Comparison of ENCODE assay signal across 8 cellular contexts in genomic region chr6:38493929-38494547, GRCh38.
DNase-seq lines count a peak whose midpoint lies in the region; ATAC-seq and TF ChIP-seq lines count a peak whose summit lies in the region.

No MANE protein-coding gene starts in this region.

- ATAC-seq in stimulated activated naive CD8-positive, alpha-beta T cell treated with anti-CD3 and anti-CD28 coated beads, Interleukin-15, amount 100 ng/mL, for 72 hours: no peak
- ATAC-seq in GM21526 (IDR thresholded peaks at IDR 0.05; ENCODE audit: low FRiP score, unreplicated experiment): no peak

- H3K4me1 ChIP-seq in HAP-1 (peaks cover 7% of the 10 kb centered on the region), OCI-LY1 (ENCODE audit: insufficient read depth, low read length, severe bottlenecking) (no peaks in the 10 kb centered on the region)

- no peak overlapping the region for H3K27ac Mint-ChIP-seq in stimulated activated naive CD8-positive, alpha-beta T cell treated with anti-CD3 and anti-CD28 coated beads, Interleukin-15, amount 100 ng/mL, for 72 hours

- no peaks in the 10 kb centered on the region for H3K27me3 Mint-ChIP-seq in stimulated activated naive CD8-positive, alpha-beta T cell treated with anti-CD3 and anti-CD28 coated beads, Interleukin-15, amount 100 ng/mL, for 72 hours

- H4K20me1 ChIP-seq in OCI-LY1 (ENCODE audit: insufficient read depth, low read length) (no peaks in the 10 kb centered on the region), neural cell (ENCODE audit: insufficient read depth) (no peaks in the 10 kb centered on the region)

- no peak overlapping the region for H3K4me3 Mint-ChIP-seq in stimulated activated naive CD8-positive, alpha-beta T cell treated with anti-CD3 and anti-CD28 coated beads, Interleukin-15, amount 100 ng/mL, for 72 hours

- no peak for TF ChIP-seq EP300 in neural cell (conservative IDR thresholded peaks at IDR 0.05; ENCODE audit: poor library complexity, severe bottlenecking)

- in situ Hi-C loops in HAP-1 (cut with MboI; ENCODE audit: low sequenced_read_pairs): no loop called here

- peak; percentile 98 for TF ChIP-seq RAD21 in neural cell (conservative IDR thresholded peaks at IDR 0.05)

- H3K9me2 ChIP-seq in OCI-LY1 (ENCODE audit: low read depth, low read length) (no peaks in the 10 kb centered on the region), neural cell (ENCODE audit: insufficient read depth, low read length) (no peaks in the 10 kb centered on the region)

- H3K79me2 ChIP-seq in OCI-LY1 (ENCODE audit: insufficient read depth, low read length) (no peaks in the 10 kb centered on the region), neural cell (replicated peaks; ENCODE audit: insufficient read depth, low read length) (no peaks in the 10 kb centered on the region)

- no peak overlapping the region for H2AFZ ChIP-seq in OCI-LY1 (ENCODE audit: low read length)
- H2AFZ ChIP-seq in neural cell (ENCODE audit: low read depth, low read length): no peak overlapping the region

- H3K4me3 ChIP-seq in HAP-1 (no peak overlapping the region), OCI-LY1 (ENCODE audit: low read depth, low read length, poor library complexity, severe bottlenecking) (no peak overlapping the region), neural cell (ENCODE audit: low read length) (no peak overlapping the region)

- H3K9ac ChIP-seq in OCI-LY1 (ENCODE audit: low read length): no peak overlapping the region
- H3K9ac ChIP-seq in neural cell (ENCODE audit: low read length): no peak overlapping the region

- H3F3A ChIP-seq in OCI-LY1 (ENCODE audit: insufficient read depth, low read length) (no peaks in the 10 kb centered on the region), neural cell (ENCODE audit: insufficient read depth, low read length, poor library complexity, severe bottlenecking) (no peaks in the 10 kb centered on the region)

- no peaks in the 10 kb centered on the region for H3K9me3 Mint-ChIP-seq in stimulated activated naive CD8-positive, alpha-beta T cell treated with anti-CD3 and anti-CD28 coated beads, Interleukin-15, amount 100 ng/mL, for 72 hours

- TF ChIP-seq CTCF in OCI-LY1 (IDR thresholded peaks at IDR 0.05; ENCODE audit: low read length) (peak; percentile 85), neural cell (IDR thresholded peaks at IDR 0.05; ENCODE audit: poor library complexity, severe bottlenecking) (peak; percentile 93)

- DNase-seq in AG20443 (ENCODE audit: low spot score) (peak; percentile 33), HAP-1 (ENCODE audit: low spot score in 2 of 2) (peak; percentile 56 to 86), activated T-cell treated with anti-CD3 and anti-CD28 coated beads for 24 hours (ENCODE audit: low read depth) (peak; percentile 71), fibroblast of gingiva (ENCODE audit: low read depth) (peak; percentile 57)
- DNase-seq in stimulated activated naive CD8-positive, alpha-beta T cell treated with anti-CD3 and anti-CD28 coated beads, Interleukin-15, amount 100 ng/mL, for 72 hours: peak; percentile 69 to 71

- H3K4me1 Mint-ChIP-seq in stimulated activated naive CD8-positive, alpha-beta T cell treated with anti-CD3 and anti-CD28 coated beads, Interleukin-15, amount 100 ng/mL, for 72 hours: peaks cover 27% of the 10 kb centered on the region

- H3K9me3 ChIP-seq in HAP-1 (no peaks in the 10 kb centered on the region), OCI-LY1 (ENCODE audit: low read length) (no peaks in the 10 kb centered on the region), neural cell (ENCODE audit: low read length) (no peaks in the 10 kb centered on the region)

- H3K36me3 ChIP-seq in HAP-1 (replicated peaks) (no peaks in the 10 kb centered on the region), OCI-LY1 (ENCODE audit: insufficient read depth, low read length) (no peaks in the 10 kb centered on the region), neural cell (ENCODE audit: insufficient read depth, low read length) (no peaks in the 10 kb centered on the region)

- H3K27me3 ChIP-seq in HAP-1 (ENCODE audit: low read depth) (no peaks in the 10 kb centered on the region), OCI-LY1 (ENCODE audit: insufficient read depth, low read length) (no peaks in the 10 kb centered on the region), neural cell (ENCODE audit: insufficient read depth, low read depth, low read length) (no peaks in the 10 kb centered on the region)

- H3K27ac ChIP-seq in OCI-LY1 (ENCODE audit: low read depth, low read length, poor library complexity, severe bottlenecking) (no peak overlapping the region), neural cell (ENCODE audit: low read length) (peak overlapping the region; percentile 43)

- H3K4me2 ChIP-seq in OCI-LY1 (ENCODE audit: low read length) (no peak overlapping the region), neural cell (ENCODE audit: low read length) (no peak overlapping the region)

TF ChIP-seq in neural cell, 6 proteins besides CTCF, POLR2A, EP300 and RAD21:
- TF ChIP-seq SMC3 (conservative IDR thresholded peaks at IDR 0.05; ENCODE audit: poor library complexity) (peak; percentile 96), MXI1 (conservative IDR thresholded peaks at IDR 0.05; ENCODE audit: poor library complexity, severe bottlenecking) (no peak)
